ENCODE assay signal across 9 cellular contexts in genomic region chr6:10412165-10412947, GRCh38. TPM values are rescaled to one million over a fixed set of nuclear protein-coding genes. Genes with fewer than 3 reads are reported as not detected.
DNase-seq lines count a peak whose midpoint lies in the region; ATAC-seq and TF ChIP-seq lines count a peak whose summit lies in the region.
"Had no signal": no experiment of that assay in that cellular context is flagged by ENCODE, and none has a peak within 500 bp of the region (broad histone marks: within the 10 kb centered on the region; RNA-seq: fewer than 3 reads in every experiment).

No MANE protein-coding gene starts in this region.

- no peaks in the 10 kb centered on the region for H3K9me2 ChIP-seq in Karpas-422 (replicated peaks; ENCODE audit: insufficient read depth, low read length)

- WGBS in mesodermal cell (ENCODE audit: insufficient coverage in 2 of 2), 2 experiments = 0% methylated on average over 53 to 66 of the region's 75 CpGs

- no peaks in the 10 kb centered on the region for H4K20me1 ChIP-seq in Karpas-422 (ENCODE audit: insufficient read depth, low read depth, low read length)

- no peaks in the 10 kb centered on the region for H3K27me3 ChIP-seq in Karpas-422 (ENCODE audit: low read length)
- peaks cover 4 to 95% of the 10 kb centered on the region in 2 donors for H3K27me3 ChIP-seq in tibial artery

- intact Hi-C loops in tibial artery (cut with DNase I; ENCODE audit: low total_unique reads) = no loop called here

- DNase-seq in NCI-H2107 treated with DMSO at 0.1 percent for 48 hours (lab: John Stamatoyannopoulos, UW; ENCODE audit: unreplicated experiment) = peak; percentile 74
- no peak for DNase-seq in NCI-H2107 (lab: John Stamatoyannopoulos, UW)
- DNase-seq in Karpas-422 = no peak
- DNase-seq in ecto neural progenitor cell (ENCODE audit: low spot score) = peak; percentile 81
- peak in 1 of 2 donors; percentile 81 for DNase-seq in tibial artery
- DNase-seq: DND-41 had no signal

- TF ChIP-seq CTCF in tibial artery (IDR thresholded peaks at IDR 0.05) = no peak

- no peaks in the 10 kb centered on the region for H3K9me3 ChIP-seq in Karpas-422 (ENCODE audit: low read length)
- no peaks in the 10 kb centered on the region for H3K9me3 ChIP-seq in mesodermal cell (ENCODE audit: control insufficient read depth, low read length)
- H3K9me3 ChIP-seq in tibial artery = no peaks in the 10 kb centered on the region

- peak overlapping the region; percentile 64 for H3K4me3 ChIP-seq in Karpas-422 (ENCODE audit: low read length)
- peak overlapping the region; percentile 53 for H3K4me3 ChIP-seq in mesodermal cell (ENCODE audit: extremely low read depth, insufficient read depth, low read length, poor library complexity, severe bottlenecking)
- H3K4me3 ChIP-seq in tibial artery = peak overlapping the region; percentile 72 to 78

- H3K4me1 ChIP-seq in Karpas-422 (ENCODE audit: low read length) (peaks cover 11% of the 10 kb centered on the region), mesodermal cell (ENCODE audit: control insufficient read depth, insufficient read depth, low read length, poor library complexity, severe bottlenecking) (peaks cover 18% of the 10 kb centered on the region), tibial artery (peaks cover 9 to 43% (median 41%) of the 10 kb centered on the region in 4 donors)

- H3K4me3 Mint-ChIP-seq in T-helper 1 cell treated with Interleukin-12 subunit alpha and Interleukin-12 subunit beta and Interleukin-4 antibody, amounts not matched to agents 30 μg/mL and 1 μg/mL, for 36 hours = peak overlapping the region; percentile 95

- H3K27ac Mint-ChIP-seq in T-helper 1 cell treated with Interleukin-12 subunit alpha and Interleukin-12 subunit beta and Interleukin-4 antibody, amounts not matched to agents 30 μg/mL and 1 μg/mL, for 36 hours = peak overlapping the region; percentile 95

- H2AFZ ChIP-seq in Karpas-422 (ENCODE audit: low read length) = peak overlapping the region; percentile 86; the same call in 1 of the 2 replicates

- peaks cover 32% of the 10 kb centered on the region for H3K4me1 Mint-ChIP-seq in T-helper 1 cell treated with Interleukin-12 subunit alpha and Interleukin-12 subunit beta and Interleukin-4 antibody, amounts not matched to agents 30 μg/mL and 1 μg/mL, for 36 hours (ENCODE audit: low read depth)

- H3K27me3 Mint-ChIP-seq in T-helper 1 cell treated with Interleukin-12 subunit alpha and Interleukin-12 subunit beta and Interleukin-4 antibody, amounts not matched to agents 30 μg/mL and 1 μg/mL, for 36 hours (ENCODE audit: low read depth) = peaks cover 94% of the 10 kb centered on the region

- no peaks in the 10 kb centered on the region for H3K79me2 ChIP-seq in Karpas-422 (ENCODE audit: low read length)

- H3K36me3 ChIP-seq in Karpas-422 (ENCODE audit: insufficient read depth, low read length) (no peaks in the 10 kb centered on the region), mesodermal cell (ENCODE audit: control insufficient read depth, insufficient read depth, low read length) (peaks cover 6% of the 10 kb centered on the region), tibial artery (no peaks in the 10 kb centered on the region)

- H3K36me3 Mint-ChIP-seq in T-helper 1 cell treated with Interleukin-12 subunit alpha and Interleukin-12 subunit beta and Interleukin-4 antibody, amounts not matched to agents 30 μg/mL and 1 μg/mL, for 36 hours (ENCODE audit: low read depth) = peaks cover 24% of the 10 kb centered on the region

- no peak overlapping the region for H3K27ac ChIP-seq in Karpas-422 (ENCODE audit: low read length)
- H3K27ac ChIP-seq in mesodermal cell (ENCODE audit: low read depth, low read length, severe bottlenecking) = peak overlapping the region; percentile 57
- H3K27ac ChIP-seq in tibial artery = peak overlapping the region; percentile 1 to 89

- peaks cover 18% of the 10 kb centered on the region for H3K9me3 Mint-ChIP-seq in T-helper 1 cell treated with Interleukin-12 subunit alpha and Interleukin-12 subunit beta and Interleukin-4 antibody, amounts not matched to agents 30 μg/mL and 1 μg/mL, for 36 hours

- H3K4me2 ChIP-seq in Karpas-422 (ENCODE audit: low read depth, low read length, poor library complexity, severe bottlenecking) = peak overlapping the region; percentile 79

- ATAC-seq in GM21619 (IDR thresholded peaks at IDR 0.05; ENCODE audit: unreplicated experiment) = peak; percentile 48

- H3K9ac ChIP-seq in Karpas-422 (ENCODE audit: low read length) = peak overlapping the region; percentile 73

RNA-seq across cellular contexts. Expression of gene TFAP2A, which starts 2.5 kb away (rescaled TPM):
- 0.22 and 0.34 TPM in 2 replicates for total RNA-seq in Karpas-422 (2014; rRNA removed; shearing (Covaris generic); ENCODE audit: low replicate concordance)
- 22.4 TPM for polyA plus RNA-seq in mesodermal cell (2013, experiment 1 of 2)
- polyA plus RNA-seq in mesodermal cell (2013, experiment 2 of 2) = 17.4 TPM

Comparison
In these comparisons a context has a peak if more than half of its experiments do, and no peak if none do; other contexts are left out.
1. DNase-seq: peak in NCI-H2107 treated with DMSO at 0.1 percent for 48 hours (single experiment) and ecto neural progenitor cell (single experiment); none in NCI-H2107 (single experiment) and Karpas-422 (single experiment).
2. Peak in every context shown above with its lines, with median percentiles within 50 percentile points of each other: H3K4me3 ChIP-seq.